ENCODE assay signal across 16 cellular contexts in the genomic region with DNA sequence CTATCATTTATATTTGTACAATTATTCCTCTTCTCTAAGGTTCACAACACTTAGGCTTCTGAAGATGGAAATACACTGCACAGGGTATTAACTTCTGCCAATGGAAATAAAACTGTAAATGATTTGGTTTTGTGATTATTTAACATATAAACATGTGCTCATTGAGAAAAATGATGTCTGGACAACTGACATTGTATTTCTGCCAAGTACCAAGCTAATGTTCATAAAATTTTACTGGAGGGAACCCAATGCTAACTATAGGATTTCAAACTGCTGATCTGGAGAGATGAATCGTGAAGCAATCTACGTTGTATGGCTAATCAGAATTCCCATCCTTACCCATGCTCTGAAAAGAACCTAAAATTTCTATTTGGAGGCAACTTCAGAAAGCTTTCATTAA.
"Had no signal": no experiment of that assay in that cellular context is flagged by ENCODE, and none has a peak within 500 bp of the region (broad histone marks: within the 10 kb centered on the region; RNA-seq: fewer than 3 reads in every experiment).

No MANE protein-coding gene starts in this region.

- H3K4me1 Mint-ChIP-seq: activated CD4-positive, alpha-beta memory T cell treated with anti-CD3 and anti-CD28 coated beads, Interleukin-2, amount 10 ng/mL, durations not matched to agents 7 days and 5 days; activated CD8-positive, alpha-beta memory T cell treated with anti-CD3 and anti-CD28 coated beads, Interleukin-2, amount 10 ng/mL, durations not matched to agents 7 days and 5 days; natural killer cell; stimulated activated naive CD8-positive, alpha-beta T cell treated with anti-CD3 and anti-CD28 coated beads, Interleukin-15, amount 100 ng/mL, for 72 hours had no signal

- ATAC-seq: activated CD8-positive, alpha-beta memory T cell treated with anti-CD3 and anti-CD28 coated beads, Interleukin-2, amount 10 ng/mL, durations not matched to agents 7 days and 5 days; lower lobe of right lung; natural killer cell; sciatic nerve; stimulated activated naive CD8-positive, alpha-beta T cell treated with anti-CD3 and anti-CD28 coated beads, Interleukin-15, amount 100 ng/mL, for 72 hours had no signal

- H3K36me3 Mint-ChIP-seq: activated CD8-positive, alpha-beta memory T cell treated with anti-CD3 and anti-CD28 coated beads, Interleukin-2, amount 10 ng/mL, durations not matched to agents 7 days and 5 days; natural killer cell had no signal

- H3K4me3 Mint-ChIP-seq: activated CD4-positive, alpha-beta memory T cell treated with anti-CD3 and anti-CD28 coated beads, Interleukin-2, amount 10 ng/mL, durations not matched to agents 7 days and 5 days; activated CD8-positive, alpha-beta memory T cell treated with anti-CD3 and anti-CD28 coated beads, Interleukin-2, amount 10 ng/mL, durations not matched to agents 7 days and 5 days; activated naive CD4-positive, alpha-beta T cell treated with anti-CD3 and anti-CD28 coated beads for 36 hours; natural killer cell; stimulated activated naive CD8-positive, alpha-beta T cell treated with anti-CD3 and anti-CD28 coated beads, Interleukin-15, amount 100 ng/mL, for 72 hours had no signal

- H3K27ac Mint-ChIP-seq: activated CD4-positive, alpha-beta memory T cell treated with anti-CD3 and anti-CD28 coated beads, Interleukin-2, amount 10 ng/mL, durations not matched to agents 7 days and 5 days; activated CD8-positive, alpha-beta memory T cell treated with anti-CD3 and anti-CD28 coated beads, Interleukin-2, amount 10 ng/mL, durations not matched to agents 7 days and 5 days; activated naive CD4-positive, alpha-beta T cell treated with anti-CD3 and anti-CD28 coated beads for 36 hours; natural killer cell; stimulated activated naive CD8-positive, alpha-beta T cell treated with anti-CD3 and anti-CD28 coated beads, Interleukin-15, amount 100 ng/mL, for 72 hours had no signal

- H3K27me3 Mint-ChIP-seq: activated CD4-positive, alpha-beta memory T cell treated with anti-CD3 and anti-CD28 coated beads, Interleukin-2, amount 10 ng/mL, durations not matched to agents 7 days and 5 days; activated CD8-positive, alpha-beta memory T cell treated with anti-CD3 and anti-CD28 coated beads, Interleukin-2, amount 10 ng/mL, durations not matched to agents 7 days and 5 days; stimulated activated naive CD8-positive, alpha-beta T cell treated with anti-CD3 and anti-CD28 coated beads, Interleukin-15, amount 100 ng/mL, for 72 hours had no signal

- H3K9me3 Mint-ChIP-seq: activated CD4-positive, alpha-beta memory T cell treated with anti-CD3 and anti-CD28 coated beads, Interleukin-2, amount 10 ng/mL, durations not matched to agents 7 days and 5 days had no signal

- DNase-seq: activated CD4-positive, alpha-beta memory T cell treated with anti-CD3 and anti-CD28 coated beads, Interleukin-2, amount 10 ng/mL, durations not matched to agents 7 days and 5 days; activated CD4-positive, alpha-beta T cell treated with anti-CD3 and anti-CD28 coated beads for 48 hours; activated CD4-positive, CD25-positive, alpha-beta regulatory T cell; activated CD8-positive, alpha-beta memory T cell treated with anti-CD3 and anti-CD28 coated beads, Interleukin-2, amount 10 ng/mL, durations not matched to agents 7 days and 5 days; activated naive CD4-positive, alpha-beta T cell treated with anti-CD3 and anti-CD28 coated beads for 36 hours; anterior cingulate cortex; effector CD8-positive, alpha-beta T cell; hypothalamus; islet precursor cell; lower lobe of right lung; natural killer cell; stimulated activated CD4-positive, alpha-beta T cell treated with anti-CD3 and anti-CD28 coated beads, Interleukin-4, amount 100 ng/mL, for 1 hour; stimulated activated naive CD8-positive, alpha-beta T cell treated with anti-CD3 and anti-CD28 coated beads, Interleukin-15, amount 100 ng/mL, for 72 hours; T1000; trophoblast cell had no signal
